14 cellular contexts compared by ENCODE assay signal in genomic region chr1:12629974-12630760, GRCh38. TPM values are rescaled to one million over a fixed set of nuclear protein-coding genes. Genes with fewer than 3 reads are reported as not detected.
"Had no signal": no experiment of that assay in that cellular context is flagged by ENCODE, and none has a peak within 500 bp of the region (broad histone marks: within the 10 kb centered on the region; RNA-seq: fewer than 3 reads in every experiment).

No MANE protein-coding gene starts in this region.

- H3K36me3 ChIP-seq: brain microvascular endothelial cell had no signal

- H3K27me3 ChIP-seq: brain microvascular endothelial cell, testis had no signal

- H3K27ac ChIP-seq: brain microvascular endothelial cell, testis had no signal

- ATAC-seq: activated T-cell treated with anti-CD3 and anti-CD28 coated beads, Interleukin-2, amount 50 U/mL, for 4 hours; left lobe of liver; natural killer cell had no signal

- H3K9me3 ChIP-seq: testis had no signal

- H3K4me1 ChIP-seq: testis had no signal

- DNase-seq: activated CD4-positive, alpha-beta memory T cell treated with anti-CD3 and anti-CD28 coated beads for 36 hours; activated CD4-positive, alpha-beta T cell treated with anti-CD3 and anti-CD28 coated beads for 1 hour; activated effector memory CD4-positive, alpha-beta T cell treated with anti-CD3 and anti-CD28 coated beads, Interleukin-2, amount 50 U/mL, for 16 hours; activated T-cell treated with anti-CD3 and anti-CD28 coated beads, Interleukin-2, amount 50 U/mL, for 4 hours; brain microvascular endothelial cell; dermis blood vessel endothelial cell; hypothalamus; natural killer cell; stimulated activated CD4-positive, alpha-beta T cell treated with anti-CD3 and anti-CD28 coated beads, Interleukin-2, amount 100 ng/mL, for 48 hours; testis had no signal

- H3K4me3 ChIP-seq: testis had no signal

RNA-seq across cellular contexts. Expression of gene AADACL4, which starts 13.7 kb away (rescaled TPM):
- total RNA-seq: activated CD4-positive, alpha-beta memory T cell treated with anti-CD3 and anti-CD28 coated beads for 36 hours; activated T-cell treated with anti-CD3 and anti-CD28 coated beads, Interleukin-2, amount 50 U/mL, for 4 hours; dermis blood vessel endothelial cell; glomerular endothelial cell; left lobe of liver; mucosa of gallbladder; natural killer cell; pulmonary artery endothelial cell; testis had no signal
